Comparison of ENCODE assay signal across 9 cellular contexts in the genomic region with DNA sequence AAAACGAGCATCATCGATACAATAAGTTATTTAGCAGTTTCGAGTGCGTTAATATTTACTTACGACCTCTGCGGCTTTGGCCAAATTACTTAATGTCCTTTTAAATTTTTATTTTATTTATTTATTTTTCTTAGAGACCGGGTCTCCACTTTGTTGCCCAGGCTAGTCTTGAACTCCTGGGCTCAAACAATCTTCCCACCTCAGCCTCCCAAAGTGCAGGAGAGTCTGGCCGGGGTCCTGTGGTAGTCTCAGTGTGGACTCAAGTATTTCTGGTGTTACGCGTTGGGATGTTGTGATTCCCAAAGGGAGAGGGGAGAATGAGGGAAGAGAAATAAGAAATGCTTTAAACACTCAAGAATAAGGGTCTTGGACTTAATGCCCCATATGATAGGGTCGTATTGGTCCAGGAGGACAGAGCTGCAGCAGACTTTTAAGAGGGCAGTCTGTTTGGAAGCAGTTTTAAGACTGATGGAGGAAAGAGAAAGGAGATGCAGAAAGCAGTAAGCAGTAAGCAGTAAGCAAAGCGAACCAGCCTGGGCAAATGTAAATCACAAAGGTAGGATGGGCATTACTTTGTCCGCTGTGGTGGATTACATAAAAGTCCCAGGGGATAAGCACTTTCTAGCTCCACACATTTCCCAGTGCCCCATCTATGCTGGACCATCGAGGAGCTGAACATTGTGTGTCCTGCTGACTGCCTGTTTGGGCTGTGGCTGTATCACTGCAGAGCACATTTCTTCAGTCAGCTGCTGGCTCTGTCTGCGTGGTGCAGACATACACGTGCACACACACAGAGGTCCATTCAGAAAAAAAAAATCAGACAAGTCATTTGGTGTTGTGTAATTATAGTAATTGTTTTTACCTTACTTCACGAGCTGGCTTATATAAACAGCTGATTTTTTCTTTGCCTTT. TPM values are rescaled to one million over a fixed set of nuclear protein-coding genes. Genes with fewer than 3 reads are reported as not detected.
DNase-seq lines count a peak whose midpoint lies in the region; ATAC-seq and TF ChIP-seq lines count a peak whose summit lies in the region.
"Had no signal": no experiment of that assay in that cellular context is flagged by ENCODE, and none has a peak within 500 bp of the region (broad histone marks: within the 10 kb centered on the region; RNA-seq: fewer than 3 reads in every experiment).

No MANE protein-coding gene starts in this region.

- H3K27ac ChIP-seq in dorsolateral prefrontal cortex, result peak overlapping the region in 18 of 59 donors; percentile 3 to 83 (median 53)
- H3K27ac ChIP-seq in urinary bladder (ENCODE audit: low read depth), result peak overlapping the region; percentile 62

- WGBS in urinary bladder, result 15% methylated on average over 17 of the region's 17 CpGs

- intact Hi-C loops in activated naive CD4-positive, alpha-beta T cell treated with anti-CD3 and anti-CD28 coated beads for 36 hours (cut with micrococcal nuclease), result no loop called here
- intact Hi-C loops in dorsolateral prefrontal cortex (cut with DNase I), result loop anchor here in 1 of 2 donors (5.0 kb wide), 2 partner anchors 61 to 64 kb away; partner anchors contain the start of gene CCDC110

- H3K4me1 ChIP-seq in urinary bladder (ENCODE audit: insufficient read depth), result peaks cover 1% of the 10 kb centered on the region

- peak overlapping the region; percentile 40 for H3K4me3 Mint-ChIP-seq in activated naive CD4-positive, alpha-beta T cell treated with anti-CD3 and anti-CD28 coated beads for 36 hours
- peak overlapping the region; percentile 55 for H3K4me3 Mint-ChIP-seq in mesothelial cell of epicardium

- no peak overlapping the region for H3K27ac Mint-ChIP-seq in activated naive CD4-positive, alpha-beta T cell treated with anti-CD3 and anti-CD28 coated beads for 36 hours
- H3K27ac Mint-ChIP-seq in mesothelial cell of epicardium, result no peak overlapping the region

- CTCF ChIA-PET in activated naive CD4-positive, alpha-beta T cell treated with anti-CD3 and anti-CD28 coated beads for 36 hours (lab: Charles Lee), result interaction anchor here (0.6 to 2.3 kb wide), 3 partner anchors 28 to 95 kb away, joined by 3 to 8 read pairs (median 4); no protein-coding TSS in a partner anchor

- H3K4me1 Mint-ChIP-seq in activated naive CD4-positive, alpha-beta T cell treated with anti-CD3 and anti-CD28 coated beads for 36 hours (ENCODE audit: low read depth), result peaks cover 2% of the 10 kb centered on the region
- peaks cover 6% of the 10 kb centered on the region for H3K4me1 Mint-ChIP-seq in mesothelial cell of epicardium

- H3K36me3 ChIP-seq in urinary bladder (ENCODE audit: insufficient read depth), result no peaks in the 10 kb centered on the region

- no peaks in the 10 kb centered on the region for H3K9me3 Mint-ChIP-seq in activated naive CD4-positive, alpha-beta T cell treated with anti-CD3 and anti-CD28 coated beads for 36 hours
- no peaks in the 10 kb centered on the region for H3K9me3 Mint-ChIP-seq in mesothelial cell of epicardium

- H3K27me3 Mint-ChIP-seq in activated naive CD4-positive, alpha-beta T cell treated with anti-CD3 and anti-CD28 coated beads for 36 hours (ENCODE audit: low read depth), result peaks cover 26% of the 10 kb centered on the region
- peaks cover 25% of the 10 kb centered on the region for H3K27me3 Mint-ChIP-seq in mesothelial cell of epicardium (ENCODE audit: low read depth)

- H3K36me3 Mint-ChIP-seq in activated naive CD4-positive, alpha-beta T cell treated with anti-CD3 and anti-CD28 coated beads for 36 hours (ENCODE audit: low read depth), result no peaks in the 10 kb centered on the region
- H3K36me3 Mint-ChIP-seq in mesothelial cell of epicardium, result no peaks in the 10 kb centered on the region

- H3K4me3 ChIP-seq in dorsolateral prefrontal cortex, result peak overlapping the region; percentile 49 to 88 (median 75)
- H3K4me3 ChIP-seq in urinary bladder (ENCODE audit: low read depth, low read length), result peak overlapping the region; percentile 67

- ATAC-seq in HG02759 (IDR thresholded peaks at IDR 0.05; ENCODE audit: unreplicated experiment), result no peak
- no peak for ATAC-seq in GM21529 (IDR thresholded peaks at IDR 0.05; ENCODE audit: unreplicated experiment)

- TF ChIP-seq CTCF in dorsolateral prefrontal cortex (IDR thresholded peaks at IDR 0.05 in 54 of 56, conservative IDR thresholded peaks at IDR 0.05 in 2 of 56; ENCODE audit: low read depth in 1 of 56, partially characterized antibody in 56 of 56) (no peak), mesothelial cell of epicardium (IDR thresholded peaks at IDR 0.05; ENCODE audit: unreplicated experiment) (no peak)

- no peak for DNase-seq in activated naive CD4-positive, alpha-beta T cell treated with anti-CD3 and anti-CD28 coated beads for 36 hours
- DNase-seq in activated naive CD4-positive, alpha-beta T cell (lab: John Stamatoyannopoulos, UW), result no peak
- peak in 4 of 10 donors; percentile 37 to 51 (median 40) for DNase-seq in dorsolateral prefrontal cortex
- DNase-seq in mesothelial cell of epicardium (ENCODE audit: low spot score in 2 of 2, unreplicated experiment in 2 of 2), result no peak
- no peak for DNase-seq in activated gamma-delta T cell treated with Interleukin-2 at 50 U/mL for 16 hours
- DNase-seq: OCI-M1 had no signal

- H3K27me3 ChIP-seq in dorsolateral prefrontal cortex, result peaks cover 0 to 30% (median 5%) of the 10 kb centered on the region in 45 donors

RNA-seq across cellular contexts. Expression of gene PDLIM3, which starts 0.8 kb away (rescaled TPM):
- under 1 TPM in 1 of 2 experiments, not detected in 1; 0.25 TPM for total RNA-seq in activated naive CD4-positive, alpha-beta T cell treated with anti-CD3 and anti-CD28 coated beads for 36 hours
- total RNA-seq in dorsolateral prefrontal cortex (10 to 100 TPM in 104 of 120 experiments, 1 to 10 TPM in 16; 6.9 to 29.7 (median 13.2) TPM), mesothelial cell of epicardium (8.4 to 11.2 TPM (median 9.2 TPM) in 3 replicates), urinary bladder (456 TPM)
- 358 TPM for polyA plus RNA-seq in urinary bladder

Comparison
In these comparisons a context has a peak if more than half of its experiments do, and no peak if none do; other contexts are left out.
1. RNA of gene PDLIM3, which starts 0.8 kb away (total RNA-seq): 456 TPM in urinary bladder (single experiment); 6.9 to 29.7 TPM in dorsolateral prefrontal cortex, 8.4 to 11.2 TPM in mesothelial cell of epicardium and 0.25 TPM in activated naive CD4-positive, alpha-beta T cell treated with anti-CD3 and anti-CD28 coated beads for 36 hours; every median in the first group is over 10 times any median in the second.